ENCODE assay signal across 8 cellular contexts in the genomic region with DNA sequence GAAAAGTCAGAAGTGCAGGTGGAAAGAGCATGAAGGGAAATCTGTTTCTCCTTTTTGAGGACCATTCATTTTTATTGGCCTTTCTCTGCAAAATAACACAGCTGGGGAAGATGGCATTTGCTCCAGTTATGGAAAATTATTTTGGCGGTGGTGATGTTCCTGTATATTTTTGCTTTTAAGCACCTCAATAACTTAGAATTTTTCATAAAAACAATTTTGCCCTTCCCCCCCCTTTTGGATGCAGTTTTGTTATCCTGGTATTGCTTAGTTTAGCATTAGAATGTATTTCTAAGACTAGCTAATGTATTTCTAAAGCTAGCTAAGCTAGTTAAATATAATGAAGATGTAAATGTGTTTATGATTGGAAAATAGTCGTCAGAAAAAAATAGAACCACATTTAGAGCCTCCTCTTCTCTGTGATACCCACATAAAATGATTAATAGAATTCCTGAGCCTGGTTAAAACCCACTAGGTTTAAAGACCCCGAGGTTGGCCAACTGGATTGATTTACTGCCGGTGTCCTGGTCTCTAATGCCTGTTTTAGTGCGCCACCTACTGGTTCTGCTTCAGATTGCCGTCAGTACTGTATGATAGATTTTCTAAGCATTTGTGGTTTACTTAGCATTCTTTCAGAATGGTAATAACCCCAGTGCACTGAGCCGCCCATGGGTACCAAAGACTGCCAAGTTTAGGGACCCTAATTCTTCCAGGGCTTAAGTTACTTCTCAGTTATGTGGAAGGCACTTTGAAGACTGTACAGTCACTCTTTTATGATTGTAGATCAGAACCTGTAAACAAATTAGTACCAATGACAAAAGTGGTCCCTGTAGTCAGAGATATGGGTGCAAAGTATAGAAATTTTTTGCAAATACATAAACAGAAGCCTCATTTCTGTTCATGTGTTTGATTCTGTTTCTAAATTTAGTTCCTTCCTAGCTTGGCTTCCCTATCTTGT. TPM values are rescaled to one million over a fixed set of nuclear protein-coding genes. Genes with fewer than 3 reads are reported as not detected.
DNase-seq lines count a peak whose midpoint lies in the region; ATAC-seq, FAIRE-seq and TF ChIP-seq lines count a peak whose summit lies in the region.

No MANE protein-coding gene starts in this region.

- H2AFZ ChIP-seq in fibroblast of lung (ENCODE audit: low read length): no peak overlapping the region

- no peak overlapping the region for H3K4me2 ChIP-seq in fibroblast of lung (ENCODE audit: extremely low read depth, insufficient read depth, low read length)

- no peak overlapping the region for H3K27ac ChIP-seq in fibroblast of lung (ENCODE audit: insufficient read depth, low read length)

- peak; percentile 91 for TF ChIP-seq CTCF in AG09319 (IDR thresholded peaks at IDR 0.05; ENCODE audit: low read depth, low read length)
- TF ChIP-seq CTCF in LNCAP (IDR thresholded peaks at IDR 0.05): peak; percentile 92
- peak; percentile 93 to 94 for TF ChIP-seq CTCF in fibroblast of lung (conservative IDR thresholded peaks at IDR 0.05 in 1 of 2, IDR thresholded peaks at IDR 0.05 in 1 of 2; ENCODE audit: low read depth in 1 of 2, low read length in 2 of 2)
- TF ChIP-seq CTCF in nephron (IDR thresholded peaks at IDR 0.05; ENCODE audit: unreplicated experiment in 3 of 3): peak; percentile 87 to 97 (median 92)

- peaks cover 84% of the 10 kb centered on the region for H3K4me1 Mint-ChIP-seq in nephron

- H3K9me3 Mint-ChIP-seq in nephron: no peaks in the 10 kb centered on the region

- H3K27me3 ChIP-seq in fibroblast of lung (ENCODE audit: control insufficient read depth, insufficient read depth, low read length): no peaks in the 10 kb centered on the region

- no peak overlapping the region for H3K9ac ChIP-seq in fibroblast of lung (ENCODE audit: insufficient read depth, low read length)

- H3K4me3 ChIP-seq in fibroblast of lung (replicated peaks in 1 of 4; ENCODE audit: control extremely low read depth in 1 of 4, insufficient read depth in 1 of 4, low read depth in 3 of 4, low read length in 4 of 4): no peak overlapping the region

- DNase-seq in AG09319 (ENCODE audit: extremely low read depth, low read depth): no peak
- peak; percentile 69 for DNase-seq in RCC 7860 (ENCODE audit: low spot score)
- peak; percentile 61 for DNase-seq in activated T-helper 1 cell treated with Interleukin-2 at 50 U/mL for 16 hours (ENCODE audit: low read depth)
- peak; percentile 79 to 86 for DNase-seq in fibroblast of lung (ENCODE audit: low read depth in 2 of 2)
- peak; percentile 73 for DNase-seq in stimulated activated naive CD4-positive, alpha-beta T cell treated with Interleukin-2 at 50 U/mL for 16 hours (lab: John Stamatoyannopoulos, UW)

- peak overlapping the region; percentile 85 to 90 (median 90) for H3K27ac Mint-ChIP-seq in nephron

- no peaks in the 10 kb centered on the region for H4K20me1 ChIP-seq in fibroblast of lung (ENCODE audit: control insufficient read depth, extremely low read depth, insufficient read depth, low read length)

- no peaks in the 10 kb centered on the region for H3K27me3 Mint-ChIP-seq in nephron (ENCODE audit: low read depth)

- ATAC-seq in GM19397 (IDR thresholded peaks at IDR 0.05; ENCODE audit: unreplicated experiment): peak; percentile 62

- peaks cover 28% of the 10 kb centered on the region for H3K36me3 Mint-ChIP-seq in nephron (ENCODE audit: low read depth)

- H3K79me2 ChIP-seq in fibroblast of lung (ENCODE audit: control insufficient read depth, insufficient read depth, low read length): peaks cover 91% of the 10 kb centered on the region

- peak overlapping the region; percentile 66 to 78 (median 67) for H3K4me3 Mint-ChIP-seq in nephron

- H3K9me3 ChIP-seq in fibroblast of lung (ENCODE audit: control insufficient read depth, insufficient read depth, low read depth, low read length): no peaks in the 10 kb centered on the region

- H3K4me1 ChIP-seq in fibroblast of lung (ENCODE audit: control insufficient read depth, extremely low read depth, insufficient read depth, low read length): peaks cover 38% of the 10 kb centered on the region

- H3K36me3 ChIP-seq in fibroblast of lung (ENCODE audit: control insufficient read depth, insufficient read depth, low read length): no peaks in the 10 kb centered on the region

- FAIRE-seq in RCC 7860 (lab: Jason Lieb, UNC): peak; percentile 57

RNA-seq across cellular contexts. Expression of gene KLF3, which starts 11.4 kb away (rescaled TPM):
- 12.1 and 12.4 TPM in 2 replicates for total RNA-seq in fibroblast of lung
- 16.3 and 18.9 TPM in 2 replicates for polyA plus RNA-seq in fibroblast of lung
- 11.2 and 14.3 TPM in 2 replicates for polyA plus RNA-seq in fibroblast of lung (2012)
- polyA minus RNA-seq in fibroblast of lung (ENCODE audit: low replicate concordance): 11.0 and 13.6 TPM in 2 replicates
